ENCODE assay signal across 20 cellular contexts in the genomic region with DNA sequence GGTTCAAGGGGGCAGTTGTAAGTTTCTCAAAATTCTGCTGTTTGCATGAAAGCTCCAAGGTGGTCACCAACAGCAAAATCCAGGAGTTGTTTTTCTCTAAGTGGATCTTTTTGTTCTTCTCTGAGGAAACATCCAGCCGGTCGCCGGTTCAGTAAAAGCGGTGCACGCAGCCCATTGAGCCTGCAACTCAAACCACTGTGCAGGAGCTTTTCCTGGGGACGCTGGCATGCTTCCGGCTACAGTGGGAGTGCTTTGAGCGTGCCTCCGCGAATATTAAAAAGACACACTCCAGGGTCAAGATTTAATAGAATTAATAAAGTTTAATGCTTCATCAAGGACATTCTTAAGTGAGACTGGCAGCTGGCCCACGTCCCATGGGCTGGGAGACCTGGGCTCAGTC. TPM values are rescaled to one million over a fixed set of nuclear protein-coding genes. Genes with fewer than 3 reads are reported as not detected.
A peak's percentile ranks its signal among the peaks of the same experiment; 100 is the strongest.
DNase-seq lines count a peak whose midpoint lies in the region; ATAC-seq and TF ChIP-seq lines count a peak whose summit lies in the region.
"Had no signal": no experiment of that assay in that cellular context is flagged by ENCODE, and none has a peak within 500 bp of the region (broad histone marks: within the 10 kb centered on the region; RNA-seq: fewer than 3 reads in every experiment).

No MANE protein-coding gene starts in this region.

- intact Hi-C loops in Right ventricle myocardium superior (cut with DNase I) = no loop called here
- intact Hi-C loops in heart right ventricle (cut with DNase I) = no loop called here

- ATAC-seq in Right ventricle myocardium superior (ENCODE audit: poor library complexity) = no peak
- ATAC-seq in heart right ventricle = no peak
- ATAC-seq in HG02884 (IDR thresholded peaks at IDR 0.05; ENCODE audit: unreplicated experiment) = no peak

- H3K36me3 ChIP-seq in heart right ventricle = no peaks in the 10 kb centered on the region
- H3K36me3 ChIP-seq: BE2C, BLaER1 had no signal

- peaks cover 12% of the 10 kb centered on the region for H3K9me3 Mint-ChIP-seq in glutamatergic neuron (ENCODE audit: unreplicated experiment)

- H3K4me3 ChIP-seq in heart right ventricle = no peak overlapping the region
- H3K4me3 ChIP-seq: BLaER1 had no signal

- H3K4me3 Mint-ChIP-seq in glutamatergic neuron (ENCODE audit: unreplicated experiment) = no peak overlapping the region
- H3K4me3 Mint-ChIP-seq: CD14-positive monocyte; CD4-positive, CD25-positive, alpha-beta regulatory T cell; CD8-positive, alpha-beta memory T cell had no signal

- H3K9me3 ChIP-seq in heart right ventricle = peaks cover 0 to 20% (median 9%) of the 10 kb centered on the region in 11 donors
- H3K9me3 ChIP-seq: BE2C, BLaER1 had no signal

- peaks cover 12% of the 10 kb centered on the region for H3K36me3 Mint-ChIP-seq in glutamatergic neuron (ENCODE audit: unreplicated experiment)
- H3K36me3 Mint-ChIP-seq: CD14-positive monocyte; CD4-positive, alpha-beta memory T cell; CD4-positive, CD25-positive, alpha-beta regulatory T cell; CD8-positive, alpha-beta memory T cell had no signal

- peaks cover 0 to 6% (median 0%) of the 10 kb centered on the region in 7 donors for H3K27me3 ChIP-seq in heart right ventricle
- H3K27me3 ChIP-seq: BE2C, BLaER1 had no signal

- H3K27ac ChIP-seq in heart right ventricle = no peak overlapping the region
- H3K27ac ChIP-seq: BLaER1 had no signal

- H3K27ac Mint-ChIP-seq in glutamatergic neuron (ENCODE audit: unreplicated experiment) = no peak overlapping the region
- H3K27ac Mint-ChIP-seq: CD14-positive monocyte; CD4-positive, alpha-beta memory T cell; CD4-positive, CD25-positive, alpha-beta regulatory T cell; CD8-positive, alpha-beta memory T cell had no signal

- no peaks in the 10 kb centered on the region for H3K27me3 Mint-ChIP-seq in glutamatergic neuron (ENCODE audit: unreplicated experiment)

- WGBS in heart right ventricle, 2 donors = 88 to 89% methylated on average over 11 of the region's 11 CpGs

- peak; percentile 20 for DNase-seq in Right ventricle myocardium superior
- DNase-seq in heart right ventricle = no peak
- DNase-seq in glutamatergic neuron = peak; percentile 5
- no peak for DNase-seq in DMS114 treated with DMSO at 0.1 percent for 48 hours (lab: John Stamatoyannopoulos, UW; ENCODE audit: unreplicated experiment)
- DNase-seq: 8988T; ACHN; BE2C; C1 segment of cervical spinal cord; CD4-positive, alpha-beta memory T cell; CD4-positive, CD25-positive, alpha-beta regulatory T cell; COR-L47; DMS 273 treated with DMSO at 0.1 percent for 48 hours; DMS79 treated with DMSO at 0.1 percent for 48 hours; GF-D8 had no signal

- no peak for TF ChIP-seq CTCF in heart right ventricle (IDR thresholded peaks at IDR 0.05)
- TF ChIP-seq CTCF in glutamatergic neuron (IDR thresholded peaks at IDR 0.05; ENCODE audit: partially characterized antibody, unreplicated experiment) = no peak

- no peaks in the 10 kb centered on the region for H3K4me1 Mint-ChIP-seq in glutamatergic neuron (ENCODE audit: low read depth, unreplicated experiment)
- H3K4me1 Mint-ChIP-seq: CD14-positive monocyte; CD4-positive, alpha-beta memory T cell; CD4-positive, CD25-positive, alpha-beta regulatory T cell; CD8-positive, alpha-beta memory T cell had no signal

- peaks cover 0 to 15% (median 14%) of the 10 kb centered on the region in 9 donors for H3K4me1 ChIP-seq in heart right ventricle
- H3K4me1 ChIP-seq: BE2C had no signal

RNA-seq across cellular contexts. Expression of a gene that starts 25.4 kb away (rescaled TPM):
- total RNA-seq in Right ventricle myocardium superior (79.9 TPM), heart right ventricle (100 to 1,000 TPM in 3 of 10 donors, 10 to 100 TPM in 7; 68.8 to 195 (median 81.6) TPM), glutamatergic neuron (ENCODE audit: unreplicated experiment) (21.5 TPM)
- polyA plus RNA-seq in heart right ventricle = 10 to 100 TPM; 36.0 to 85.9 TPM
- total RNA-seq: CD4-positive, alpha-beta memory T cell had no signal
- polyA plus RNA-seq: CD14-positive monocyte; CD4-positive, alpha-beta memory T cell; CD4-positive, CD25-positive, alpha-beta regulatory T cell; CD8-positive, alpha-beta memory T cell had no signal

RNA-seq across cellular contexts. Expression of a gene that starts 47.2 kb away (rescaled TPM):
- not detected for total RNA-seq in Right ventricle myocardium superior
- total RNA-seq in heart right ventricle = 1 to 10 TPM in 1 of 10 donors, under 1 TPM in 1, not detected in 8; 0.76 to 1.0 TPM
- 1 to 10 TPM in 1 of 2 donors, not detected in 1; 3.3 TPM for polyA plus RNA-seq in heart right ventricle
- not detected for total RNA-seq in glutamatergic neuron (ENCODE audit: unreplicated experiment)
- total RNA-seq: A673; CD4-positive, alpha-beta memory T cell; CD4-positive, CD25-positive, alpha-beta regulatory T cell; CD8-positive, alpha-beta memory T cell had no signal
- polyA plus RNA-seq: AG04450; CD14-positive monocyte; CD4-positive, alpha-beta memory T cell; CD4-positive, CD25-positive, alpha-beta regulatory T cell; CD8-positive, alpha-beta memory T cell had no signal

RNA-seq across cellular contexts. Expression of a gene that starts 57.8 kb away (rescaled TPM):
- total RNA-seq in Right ventricle myocardium superior (not detected), heart right ventricle (not detected), glutamatergic neuron (ENCODE audit: unreplicated experiment) (not detected)
- under 1 TPM; 0.14 to 0.15 TPM for polyA plus RNA-seq in heart right ventricle
- total RNA-seq: A673; CD4-positive, alpha-beta memory T cell; CD4-positive, CD25-positive, alpha-beta regulatory T cell; CD8-positive, alpha-beta memory T cell had no signal
- polyA plus RNA-seq: AG04450; CD14-positive monocyte; CD4-positive, alpha-beta memory T cell; CD4-positive, CD25-positive, alpha-beta regulatory T cell; CD8-positive, alpha-beta memory T cell had no signal

Comparison
In these comparisons a context has a peak if more than half of its experiments do, and no peak if none do; other contexts are left out.
1. DNase-seq: peak in Right ventricle myocardium superior (single experiment) and glutamatergic neuron (single experiment); none in heart right ventricle (0 of 2) and DMS114 treated with DMSO at 0.1 percent for 48 hours (single experiment).